In genomic region chr2:212854116-212854515, GRCh38 we compare ENCODE assay signal across 24 cellular contexts.
DNase-seq lines count a peak whose midpoint lies in the region; ATAC-seq and TF ChIP-seq lines count a peak whose summit lies in the region.
"Had no signal": no experiment of that assay in that cellular context is flagged by ENCODE, and none has a peak within 500 bp of the region (broad histone marks: within the 10 kb centered on the region; RNA-seq: fewer than 3 reads in every experiment).

No MANE protein-coding gene starts in this region.

- intact Hi-C loops in mammary epithelial cell (cut with micrococcal nuclease) (no loop called here), MCF 10A (cut with micrococcal nuclease) (no loop called here), lower lobe of right lung (cut with DNase I) (no loop called here)

- CTCF ChIA-PET in mammary epithelial cell (lab: Charles Lee; ENCODE audit: low non-redundant PET) = no interaction called here
- CTCF ChIA-PET in MCF 10A (lab: Yijun Ruan, JAX) = interaction anchor here (0.6 kb wide), 1 partner anchor 38 kb away, joined by 3 read pairs; no protein-coding TSS in a partner anchor

- H3K4me1 Mint-ChIP-seq in MCF 10A (ENCODE audit: insufficient read depth, unreplicated experiment) = no peaks in the 10 kb centered on the region
- H3K4me1 Mint-ChIP-seq: CD14-positive monocyte, GM23338, H9 had no signal

- no peaks in the 10 kb centered on the region for H3K36me3 Mint-ChIP-seq in MCF 10A (ENCODE audit: insufficient read depth, unreplicated experiment)
- H3K36me3 Mint-ChIP-seq: CD14-positive monocyte had no signal

- peak; percentile 84 for ATAC-seq in RWPE2 (ENCODE audit: low read depth)
- ATAC-seq in GM18519 (IDR thresholded peaks at IDR 0.05; ENCODE audit: low FRiP score, unreplicated experiment) = no peak
- ATAC-seq in lower lobe of right lung = no peak
- ATAC-seq: A549, GM23338, HCT116 had no signal

- H3K4me3 ChIP-seq in mammary epithelial cell (replicated peaks in 1 of 3; ENCODE audit: insufficient read depth in 1 of 3, low read depth in 2 of 3, low read length in 3 of 3) = no peak overlapping the region
- no peak overlapping the region for H3K4me3 ChIP-seq in RWPE2 (ENCODE audit: severe bottlenecking)
- H3K4me3 ChIP-seq in lower lobe of right lung = no peak overlapping the region
- H3K4me3 ChIP-seq: A549; BLaER1 treated with 17β-estradiol and CSF1 and Interleukin-3, amounts not matched to agents 10 nM and 100 nM; GM23338 had no signal

- no peak overlapping the region for H3K27ac Mint-ChIP-seq in MCF 10A (ENCODE audit: low read depth, unreplicated experiment)
- H3K27ac Mint-ChIP-seq: CD14-positive monocyte; CD4-positive, alpha-beta T cell; CD8-positive, alpha-beta memory T cell; GM23338; H9 had no signal

- no peak overlapping the region for H3K4me3 Mint-ChIP-seq in MCF 10A (ENCODE audit: unreplicated experiment)
- H3K4me3 Mint-ChIP-seq: CD14-positive monocyte; CD4-positive, alpha-beta T cell; CD8-positive, alpha-beta memory T cell; GM23338; H9 had no signal

- no peaks in the 10 kb centered on the region for H4K20me1 ChIP-seq in mammary epithelial cell (ENCODE audit: insufficient read depth, low read length)
- H4K20me1 ChIP-seq: BLaER1 treated with 17β-estradiol and CSF1 and Interleukin-3, amounts not matched to agents 10 nM and 100 nM had no signal

- POLR2A ChIA-PET in MCF 10A (lab: Yijun Ruan, JAX) = no interaction called here

- no peak overlapping the region for H2AFZ ChIP-seq in mammary epithelial cell (ENCODE audit: low read depth, low read length)
- H2AFZ ChIP-seq: GM23338 had no signal

- H3K9ac ChIP-seq in mammary epithelial cell (ENCODE audit: insufficient read depth, low read length) = no peak overlapping the region
- H3K9ac ChIP-seq: BLaER1 treated with 17β-estradiol and CSF1 and Interleukin-3, amounts not matched to agents 10 nM and 100 nM had no signal

- no peaks in the 10 kb centered on the region for H3K9me3 ChIP-seq in mammary epithelial cell (replicated peaks; ENCODE audit: insufficient read depth, low read length)
- no peaks in the 10 kb centered on the region for H3K9me3 ChIP-seq in RWPE2 (ENCODE audit: severe bottlenecking)
- H3K9me3 ChIP-seq in lower lobe of right lung = no peaks in the 10 kb centered on the region
- H3K9me3 ChIP-seq: A549, BE2C had no signal

- BruUV-seq in mammary epithelial cell (replicated peaks; lab: Mats Ljungman, UMichigan) (no TSS peak), MCF 10A (replicated peaks; lab: Mats Ljungman, UMichigan) (no TSS peak)

- in situ Hi-C loops in mammary epithelial cell (cut with MboI; ENCODE audit: low sequenced_read_pairs in 2 of 2) = no loop called here

- H3K36me3 ChIP-seq in mammary epithelial cell (ENCODE audit: insufficient read depth, low read length) (no peaks in the 10 kb centered on the region), RWPE2 (ENCODE audit: low read depth) (no peaks in the 10 kb centered on the region), lower lobe of right lung (no peaks in the 10 kb centered on the region)
- H3K36me3 ChIP-seq: BE2C; BLaER1 treated with 17β-estradiol and CSF1 and Interleukin-3, amounts not matched to agents 10 nM and 100 nM had no signal

- H3K27ac ChIP-seq in mammary epithelial cell (ENCODE audit: insufficient read depth, low read depth, low read length) (peak overlapping the region; percentile 3), RWPE2 (ENCODE audit: poor library complexity, severe bottlenecking) (peak overlapping the region; percentile 77), epithelial cell of prostate (peak overlapping the region; percentile 86), lower lobe of right lung (no peak overlapping the region)
- H3K27ac ChIP-seq: A549; BLaER1 treated with 17β-estradiol and CSF1 and Interleukin-3, amounts not matched to agents 10 nM and 100 nM had no signal

- no peaks in the 10 kb centered on the region for H3K79me2 ChIP-seq in mammary epithelial cell (ENCODE audit: insufficient read depth, low read length)

- H3K27me3 ChIP-seq in mammary epithelial cell (ENCODE audit: insufficient read depth, low read length) (no peaks in the 10 kb centered on the region), RWPE2 (ENCODE audit: insufficient read depth, poor library complexity, severe bottlenecking) (no peaks in the 10 kb centered on the region), lower lobe of right lung (ENCODE audit: low read depth) (no peaks in the 10 kb centered on the region)
- H3K27me3 ChIP-seq: BE2C; BLaER1 treated with 17β-estradiol and CSF1 and Interleukin-3, amounts not matched to agents 10 nM and 100 nM had no signal

- dilution Hi-C loops in mammary epithelial cell (cut with HindIII; ENCODE audit: low sequenced_read_pairs) = no loop called here

- no peaks in the 10 kb centered on the region for H3K27me3 Mint-ChIP-seq in MCF 10A (ENCODE audit: insufficient read depth, unreplicated experiment)
- H3K27me3 Mint-ChIP-seq: CD4-positive, alpha-beta T cell; CD8-positive, alpha-beta memory T cell had no signal

- no peaks in the 10 kb centered on the region for H3K9me3 Mint-ChIP-seq in MCF 10A (ENCODE audit: unreplicated experiment)
- H3K9me3 Mint-ChIP-seq: CD4-positive, alpha-beta T cell had no signal

- no peak for TF ChIP-seq CTCF in mammary epithelial cell (conservative IDR thresholded peaks at IDR 0.05 in 1 of 2, IDR thresholded peaks at IDR 0.05 in 1 of 2; ENCODE audit: extremely low read depth in 1 of 2, insufficient read depth in 1 of 2, low read depth in 1 of 2, low read length in 2 of 2)
- no peak for TF ChIP-seq CTCF in MCF 10A (IDR thresholded peaks at IDR 0.05; ENCODE audit: unreplicated experiment)
- no peak for TF ChIP-seq CTCF in RWPE2 (IDR thresholded peaks at IDR 0.05; ENCODE audit: poor library complexity, severe bottlenecking)
- TF ChIP-seq CTCF in lower lobe of right lung (IDR thresholded peaks at IDR 0.05) = no peak

- peaks cover 13% of the 10 kb centered on the region for H3K4me1 ChIP-seq in mammary epithelial cell (ENCODE audit: insufficient read depth, low read length)
- H3K4me1 ChIP-seq in RWPE2 (ENCODE audit: insufficient read depth, poor library complexity, severe bottlenecking) = peaks cover 18% of the 10 kb centered on the region
- H3K4me1 ChIP-seq in lower lobe of right lung = no peaks in the 10 kb centered on the region
- H3K4me1 ChIP-seq: A549; BE2C; BLaER1 treated with 17β-estradiol and CSF1 and Interleukin-3, amounts not matched to agents 10 nM and 100 nM had no signal

- no peak overlapping the region for H3K4me2 ChIP-seq in mammary epithelial cell (ENCODE audit: insufficient read depth, low read depth, low read length)
- H3K4me2 ChIP-seq: A549; BLaER1 treated with 17β-estradiol and CSF1 and Interleukin-3, amounts not matched to agents 10 nM and 100 nM; GM23338 had no signal

- DNase-seq in mammary epithelial cell = peak; percentile 53
- no peak for DNase-seq in MCF 10A (ENCODE audit: unreplicated experiment)
- DNase-seq in RWPE2 (ENCODE audit: low spot score) = no peak
- no peak for DNase-seq in epithelial cell of prostate (ENCODE audit: low read depth, low spot score)
- peak; percentile 29 for DNase-seq in kidney tubule cell (ENCODE audit: low spot score)
- DNase-seq in activated effector memory CD4-positive, alpha-beta T cell treated with Interleukin-2 at 50 U/mL for 16 hours = no peak
- DNase-seq in lower lobe of right lung = no peak
- DNase-seq: 8988T; ACHN; AML-193; BE2C; CD4-positive, alpha-beta T cell; CD8-positive, alpha-beta memory T cell; DMS 273 treated with DMSO at 0.1 percent for 48 hours; DMS79; EL; GF-D8; H9 had no signal

Comparison
In these comparisons a context has a peak if more than half of its experiments do, and no peak if none do; other contexts are left out.
1. DNase-seq: peak in mammary epithelial cell (single experiment) and kidney tubule cell (single experiment); none in MCF 10A (single experiment), RWPE2 (single experiment), epithelial cell of prostate (single experiment), activated effector memory CD4-positive, alpha-beta T cell treated with Interleukin-2 at 50 U/mL for 16 hours (single experiment) and lower lobe of right lung (single experiment).